19 cellular contexts compared by ENCODE assay signal in genomic region chr21:42001781-42002180, GRCh38. TPM values are rescaled to one million over a fixed set of nuclear protein-coding genes. Genes with fewer than 3 reads are reported as not detected.
DNase-seq lines count a peak whose midpoint lies in the region; ATAC-seq and TF ChIP-seq lines count a peak whose summit lies in the region.
"Had no signal": no experiment of that assay in that cellular context is flagged by ENCODE, and none has a peak within 500 bp of the region (broad histone marks: within the 10 kb centered on the region; RNA-seq: fewer than 3 reads in every experiment).

No MANE protein-coding gene starts in this region.

- H3K36me3 ChIP-seq in GM06990 (ENCODE audit: control insufficient read depth, insufficient read depth, low read length) (peaks cover 4% of the 10 kb centered on the region), osteoblast (ENCODE audit: insufficient read depth, low read length) (peaks cover 16% of the 10 kb centered on the region), spleen (peaks cover 0 to 56% (median 4%) of the 10 kb centered on the region in 6 donors), OCI-LY7 (ENCODE audit: insufficient read depth, low read length) (peaks cover 62% of the 10 kb centered on the region)
- H3K36me3 ChIP-seq: neutrophil had no signal

- intact Hi-C loops in spleen (cut with DNase I; ENCODE audit: low total_unique reads) (loop anchor here (10.0 kb wide), 1 partner anchor 47 kb away; the partner anchor contains the start of gene C2CD2), OCI-LY7 (cut with micrococcal nuclease; ENCODE audit: unreplicated experiment) (no loop called here)

- H4K20me1 ChIP-seq in osteoblast (ENCODE audit: insufficient read depth, low read length): no peaks in the 10 kb centered on the region
- no peaks in the 10 kb centered on the region for H4K20me1 ChIP-seq in OCI-LY7 (ENCODE audit: insufficient read depth, low read length)
- H4K20me1 ChIP-seq: BLaER1 had no signal

- POLR2A ChIA-PET in OCI-LY7 (lab: Charles Lee): interaction anchor here (1.3 kb wide), 1 partner anchor 32 kb away, joined by 3 read pairs; no protein-coding TSS in a partner anchor

- DNase-seq in T-helper 2 cell treated with Interferon-gamma antibody and Interleukin-4, amounts not matched to agents 5 μg/mL and 100 μg/mL, for 36 hours (ENCODE audit: low spot score): no peak
- DNase-seq in T-helper 2 cell (no peak), GM06990 (ENCODE audit: extremely low read depth, insufficient read length) (no peak), osteoblast (ENCODE audit: insufficient read length, low spot score, missing footprints) (no peak), dermis blood vessel endothelial cell (no peak), spleen (no peak), OCI-LY7 (ENCODE audit: low spot score) (no peak)
- DNase-seq: activated gamma-delta T cell treated with Interleukin-2 at 50 U/mL for 16 hours, endodermal cell, Karpas-422, NCI-H1092, NCI-H2029, NCI-H446 treated with DMSO at 0.1 percent for 48 hours, retina, transverse colon had no signal

- H3K79me2 ChIP-seq in osteoblast (ENCODE audit: insufficient read depth, low read length) (peaks cover 59% of the 10 kb centered on the region), OCI-LY7 (ENCODE audit: insufficient read depth, low read depth, low read length) (no peaks in the 10 kb centered on the region; the same call in 1 of the 2 replicates)

- peak overlapping the region; percentile 20; the same call in 1 of the 2 replicates for H3K4me3 ChIP-seq in GM06990 (replicated peaks; ENCODE audit: low read depth, low read length)
- no peak overlapping the region for H3K4me3 ChIP-seq in osteoblast (ENCODE audit: insufficient read depth, low read length)
- no peak overlapping the region for H3K4me3 ChIP-seq in spleen
- H3K4me3 ChIP-seq in OCI-LY7 (ENCODE audit: low read depth, low read length, poor library complexity, severe bottlenecking): no peak overlapping the region
- H3K4me3 ChIP-seq: BLaER1, GM23338, transverse colon had no signal

- H3K9me3 ChIP-seq in osteoblast (ENCODE audit: low read depth, low read length) (no peaks in the 10 kb centered on the region), spleen (no peaks in the 10 kb centered on the region), OCI-LY7 (ENCODE audit: low read length) (peaks cover 2% of the 10 kb centered on the region; the same call in 1 of the 2 replicates)
- H3K9me3 ChIP-seq: neutrophil, transverse colon had no signal

- no peaks in the 10 kb centered on the region for H3K27me3 Mint-ChIP-seq in T-helper 2 cell treated with Interferon-gamma antibody and Interleukin-4, amounts not matched to agents 5 μg/mL and 100 μg/mL, for 36 hours (ENCODE audit: low read depth)
- no peaks in the 10 kb centered on the region for H3K27me3 Mint-ChIP-seq in activated T-helper 17 cell treated with anti-CD3 and anti-CD28 coated beads, Interleukin-2, amount 50 U/mL, for 72 hours

- H3K4me1 ChIP-seq in osteoblast (ENCODE audit: insufficient read depth, low read length): peaks cover 19% of the 10 kb centered on the region
- H3K4me1 ChIP-seq in spleen: peaks cover 0 to 14% (median 7%) of the 10 kb centered on the region in 6 donors
- peaks cover 3% of the 10 kb centered on the region for H3K4me1 ChIP-seq in OCI-LY7 (ENCODE audit: insufficient read depth, low read length, poor library complexity, severe bottlenecking)
- H3K4me1 ChIP-seq: transverse colon had no signal

- H3K9me2 ChIP-seq in OCI-LY7 (ENCODE audit: insufficient read depth, low read length): no peaks in the 10 kb centered on the region

- H3K4me2 ChIP-seq in osteoblast (ENCODE audit: insufficient read depth, low read length): peak overlapping the region; percentile 35
- no peak overlapping the region for H3K4me2 ChIP-seq in OCI-LY7 (ENCODE audit: low read length)
- H3K4me2 ChIP-seq: GM23338 had no signal

- peak overlapping the region; percentile 95 for H3K27ac ChIP-seq in osteoblast (ENCODE audit: low read depth, low read length)
- no peak overlapping the region for H3K27ac ChIP-seq in spleen
- no peak overlapping the region for H3K27ac ChIP-seq in OCI-LY7 (ENCODE audit: low read depth, low read length, poor library complexity, severe bottlenecking)
- H3K27ac ChIP-seq: BLaER1, neutrophil, transverse colon had no signal

- BruUV-seq in OCI-LY7 (replicated peaks; lab: Mats Ljungman, UMichigan): no TSS peak

- TF ChIP-seq POLR2A in spleen (IDR thresholded peaks at IDR 0.05): no peak

- CTCF ChIA-PET in OCI-LY7 (lab: Charles Lee; ENCODE audit: unreplicated experiment): no interaction called here

- WGBS in spleen, 5 donors: 76 to 91% (median 91%) methylated on average over 2 of the region's 2 CpGs

- H3K4me3 Mint-ChIP-seq in T-helper 2 cell treated with Interferon-gamma antibody and Interleukin-4, amounts not matched to agents 5 μg/mL and 100 μg/mL, for 36 hours: peak overlapping the region; percentile 17
- peak overlapping the region; percentile 68 for H3K4me3 Mint-ChIP-seq in activated T-helper 17 cell treated with anti-CD3 and anti-CD28 coated beads, Interleukin-2, amount 50 U/mL, for 72 hours
- H3K4me3 Mint-ChIP-seq: endodermal cell, GM23338 had no signal

- peak overlapping the region; percentile 37 for H3K27ac Mint-ChIP-seq in T-helper 2 cell treated with Interferon-gamma antibody and Interleukin-4, amounts not matched to agents 5 μg/mL and 100 μg/mL, for 36 hours
- H3K27ac Mint-ChIP-seq in activated T-helper 17 cell treated with anti-CD3 and anti-CD28 coated beads, Interleukin-2, amount 50 U/mL, for 72 hours: peak overlapping the region; percentile 86
- H3K27ac Mint-ChIP-seq: endodermal cell, GM23338 had no signal

- ATAC-seq in activated T-helper 17 cell treated with anti-CD3 and anti-CD28 coated beads, Interleukin-2, amount 50 U/mL, for 72 hours (replicated peaks): no peak
- ATAC-seq: GM23338 had no signal

- peaks cover 46% of the 10 kb centered on the region for H3K36me3 Mint-ChIP-seq in T-helper 2 cell treated with Interferon-gamma antibody and Interleukin-4, amounts not matched to agents 5 μg/mL and 100 μg/mL, for 36 hours (ENCODE audit: low read depth)
- H3K36me3 Mint-ChIP-seq in activated T-helper 17 cell treated with anti-CD3 and anti-CD28 coated beads, Interleukin-2, amount 50 U/mL, for 72 hours (ENCODE audit: low read depth): peaks cover 75% of the 10 kb centered on the region

- H3K27me3 ChIP-seq in GM06990 (replicated peaks; ENCODE audit: control insufficient read depth, insufficient read depth, low read length) (no peaks in the 10 kb centered on the region), osteoblast (ENCODE audit: insufficient read depth, low read length) (no peaks in the 10 kb centered on the region), spleen (replicated peaks in 1 of 7) (no peaks in the 10 kb centered on the region)
- H3K27me3 ChIP-seq: BLaER1, neutrophil, transverse colon had no signal

- no peak overlapping the region for H2AFZ ChIP-seq in osteoblast (ENCODE audit: low read length)
- H2AFZ ChIP-seq in OCI-LY7 (ENCODE audit: low read length): no peak overlapping the region
- H2AFZ ChIP-seq: GM23338 had no signal

- no peak for TF ChIP-seq CTCF in GM06990 (IDR thresholded peaks at IDR 0.05; ENCODE audit: insufficient read depth, low read length, poor library complexity, severe bottlenecking)
- no peak for TF ChIP-seq CTCF in osteoblast (IDR thresholded peaks at IDR 0.05; ENCODE audit: extremely low read depth, low read depth, low read length)
- TF ChIP-seq CTCF in spleen (IDR thresholded peaks at IDR 0.05 in 8 of 11, conservative IDR thresholded peaks at IDR 0.05 in 3 of 11): no peak
- TF ChIP-seq CTCF in OCI-LY7 (conservative IDR thresholded peaks at IDR 0.05; ENCODE audit: low read length): no peak

- H3K9me3 Mint-ChIP-seq in T-helper 2 cell treated with Interferon-gamma antibody and Interleukin-4, amounts not matched to agents 5 μg/mL and 100 μg/mL, for 36 hours: peaks cover 7% of the 10 kb centered on the region
- no peaks in the 10 kb centered on the region for H3K9me3 Mint-ChIP-seq in activated T-helper 17 cell treated with anti-CD3 and anti-CD28 coated beads, Interleukin-2, amount 50 U/mL, for 72 hours

- peaks cover 31% of the 10 kb centered on the region for H3K4me1 Mint-ChIP-seq in T-helper 2 cell treated with Interferon-gamma antibody and Interleukin-4, amounts not matched to agents 5 μg/mL and 100 μg/mL, for 36 hours (ENCODE audit: low read depth)
- H3K4me1 Mint-ChIP-seq in activated T-helper 17 cell treated with anti-CD3 and anti-CD28 coated beads, Interleukin-2, amount 50 U/mL, for 72 hours: peaks cover 41% of the 10 kb centered on the region

RNA-seq across cellular contexts. Expression of gene ZBTB21, which starts 8.4 kb away (rescaled TPM):
- total RNA-seq in activated T-helper 17 cell treated with anti-CD3 and anti-CD28 coated beads, Interleukin-2, amount 50 U/mL, for 72 hours: 10 to 100 TPM; 18.5 to 37.2 TPM
- total RNA-seq in osteoblast (12.7 and 13.8 TPM in 2 replicates), dermis blood vessel endothelial cell (5.3 and 6.1 TPM in 2 replicates), spleen (10 to 100 TPM; 10.6 to 21.7 (median 16.2) TPM), OCI-LY7 (2022) (19.6 and 22.6 TPM in 2 replicates)
- polyA plus RNA-seq in spleen: 1 to 10 TPM; 1.9 to 3.0 (median 1.9) TPM
- 10.0 and 12.4 TPM in 2 replicates for total RNA-seq in OCI-LY7 (2014; rRNA removed; shearing (Covaris generic))

RNA-seq across cellular contexts. Expression of gene C2CD2, which starts 48.0 kb away (rescaled TPM):
- 1 to 10 TPM; 4.6 to 8.2 TPM for total RNA-seq in activated T-helper 17 cell treated with anti-CD3 and anti-CD28 coated beads, Interleukin-2, amount 50 U/mL, for 72 hours
- total RNA-seq in osteoblast (33.9 and 40.9 TPM in 2 replicates), dermis blood vessel endothelial cell (51.7 and 63.0 TPM in 2 replicates), spleen (100 to 1,000 TPM in 4 of 7 donors, 10 to 100 TPM in 3; 74.0 to 163 (median 105) TPM), OCI-LY7 (2022) (5.9 and 8.9 TPM in 2 replicates)
- polyA plus RNA-seq in spleen: 10 to 100 TPM; 12.9 to 30.3 (median 18.0) TPM
- total RNA-seq in OCI-LY7 (2014; rRNA removed; shearing (Covaris generic)): 3.4 and 4.5 TPM in 2 replicates
